In genomic region chr9:34592895-34593601, GRCh38 we compare ENCODE assay signal across 10 cellular contexts. TPM values are rescaled to one million over a fixed set of nuclear protein-coding genes. Genes with fewer than 3 reads are reported as not detected.
DNase-seq lines count a peak whose midpoint lies in the region; ATAC-seq, FAIRE-seq and TF ChIP-seq lines count a peak whose summit lies in the region.
"Had no signal": no experiment of that assay in that cellular context is flagged by ENCODE, and none has a peak within 500 bp of the region (broad histone marks: within the 10 kb centered on the region; RNA-seq: fewer than 3 reads in every experiment).

No MANE protein-coding gene starts in this region.

- CTCF ChIA-PET in SK-N-SH (lab: Yijun Ruan, JAX) = interaction anchor here (0.8 to 9.8 kb wide), 18 partner anchors 8 to 260 kb away, joined by 3 to 507 read pairs (median 24); partner anchors contain the start of gene RPP25L

- peaks cover 27% of the 10 kb centered on the region for H3K27me3 ChIP-seq in SK-N-SH (ENCODE audit: insufficient read depth)
- peaks cover 18% of the 10 kb centered on the region for H3K27me3 ChIP-seq in bronchial epithelial cell (ENCODE audit: control insufficient read depth, insufficient read depth, low read length)
- peaks cover 2% of the 10 kb centered on the region for H3K27me3 ChIP-seq in layer of hippocampus (ENCODE audit: control insufficient read depth, insufficient read depth, low read length)
- peaks cover 11% of the 10 kb centered on the region for H3K27me3 ChIP-seq in thoracic aorta (replicated peaks; ENCODE audit: insufficient read depth)

- no peak overlapping the region for H2AFZ ChIP-seq in SK-N-SH (ENCODE audit: low read depth)

- in situ Hi-C loops in GM13977 (cut with MboI; ENCODE audit: low pct_unique_long_range_greater_than_20kb, low sequenced_read_pairs, unreplicated experiment) = loop anchor here (25.0 kb wide), 1 partner anchor 156 kb away; no protein-coding TSS in a partner anchor

- H3K4me1 ChIP-seq in SK-N-SH (ENCODE audit: control insufficient read depth in 1 of 2, insufficient read depth in 2 of 2, low read depth in 1 of 2, low read length in 1 of 2) (peaks cover 0 to 14% of the 10 kb centered on the region in 2 experiments; a peak in 1 of 4 replicates), thoracic aorta (ENCODE audit: control insufficient read depth in 1 of 2, low read depth in 2 of 2) (peaks cover 25 to 59% of the 10 kb centered on the region in 2 donors)

- no peak for TF ChIP-seq RAD21 in SK-N-SH (IDR thresholded peaks at IDR 0.05; ENCODE audit: low read length)

- H3K4me3 ChIP-seq in SK-N-SH (ENCODE audit: low read depth in 2 of 2, low read length in 1 of 2) (no peak overlapping the region), bronchial epithelial cell (ENCODE audit: low read depth, low read length) (no peak overlapping the region), thoracic aorta (no peak overlapping the region)

- POLR2A ChIA-PET in SK-N-SH (lab: Yijun Ruan, JAX) = no interaction called here

- H3F3A ChIP-seq in SK-N-SH (replicated peaks; ENCODE audit: insufficient read depth) = no peaks in the 10 kb centered on the region

- H3K36me3 ChIP-seq in SK-N-SH (replicated peaks in 1 of 2; ENCODE audit: control insufficient read depth in 1 of 2, insufficient read depth in 2 of 2, low read length in 1 of 2) = no peaks in the 10 kb centered on the region
- H3K36me3 ChIP-seq in bronchial epithelial cell (ENCODE audit: control insufficient read depth, insufficient read depth, low read length) = no peaks in the 10 kb centered on the region
- no peaks in the 10 kb centered on the region for H3K36me3 ChIP-seq in thoracic aorta

- WGBS in SK-N-SH (ENCODE audit: low lambda C conversion rate) = 74% methylated on average over 25 of the region's 26 CpGs

- 0 out of 2 replicates have a peak, but pooled peaks cover 4% of the 10 kb centered on the region for H4K20me1 ChIP-seq in SK-N-SH (ENCODE audit: insufficient read depth)

- TF ChIP-seq CTCF in SK-N-SH (IDR thresholded peaks at IDR 0.05) (no peak), bronchial epithelial cell (IDR thresholded peaks at IDR 0.05; ENCODE audit: insufficient read depth, low read length, severe bottlenecking) (no peak), thoracic aorta (IDR thresholded peaks at IDR 0.05) (no peak), GM13977 (IDR thresholded peaks at IDR 0.05; ENCODE audit: extremely low read depth, insufficient read depth, missing control alignments) (no peak)

- H3K9me2 ChIP-seq in SK-N-SH = no peaks in the 10 kb centered on the region

- DNase-seq in SK-N-SH (peak; percentile 47), bronchial epithelial cell (ENCODE audit: low read depth) (peak; percentile 39), thoracic aorta (ENCODE audit: low spot score) (peak; percentile 44), activated gamma-delta T cell (lab: John Stamatoyannopoulos, UW) (no peak), GM13977 (ENCODE audit: low spot score) (no peak)
- DNase-seq: NCI-H1105 treated with DMSO at 0.1 percent for 48 hours had no signal

- H3K27ac ChIP-seq in SK-N-SH (ENCODE audit: low read depth in 2 of 2, low read length in 1 of 2) (no peak overlapping the region), layer of hippocampus (ENCODE audit: low read depth, low read length) (peak overlapping the region; percentile 59), thoracic aorta (peak overlapping the region; percentile 51 to 65)
- H3K27ac ChIP-seq: C4-2B had no signal

- no peak overlapping the region for H3K4me2 ChIP-seq in SK-N-SH

- no peak for ATAC-seq in SK-N-SH treated with all-trans-retinoic acid at 6 μM for 48 hours
- ATAC-seq in thoracic aorta (ENCODE audit: insufficient number of reproducible peaks, low FRiP score, low read depth) = no peak
- no peak for ATAC-seq in GM21529 (IDR thresholded peaks at IDR 0.05; ENCODE audit: unreplicated experiment)

- TF ChIP-seq EP300 in SK-N-SH (IDR thresholded peaks at IDR 0.05; ENCODE audit: borderline replicate concordance in 1 of 2, low read depth in 1 of 2, low read length in 1 of 2) = no peak

- no peak overlapping the region for H3K9ac ChIP-seq in SK-N-SH

- no peak for FAIRE-seq in bronchial epithelial cell (lab: Jason Lieb, UNC)

- no peaks in the 10 kb centered on the region for H3K79me2 ChIP-seq in SK-N-SH (ENCODE audit: insufficient read depth)

- H3K9me3 ChIP-seq in SK-N-SH (no peaks in the 10 kb centered on the region), thoracic aorta (no peaks in the 10 kb centered on the region)

TF ChIP-seq in SK-N-SH, 30 proteins besides CTCF, POLR2A, EP300 and RAD21:
- TF ChIP-seq RFX5 (IDR thresholded peaks at IDR 0.05; ENCODE audit: low read length) = no peak
- no peak for TF ChIP-seq CHD2 (IDR thresholded peaks at IDR 0.05; ENCODE audit: low read length, partially characterized antibody)
- TF ChIP-seq RXRA (IDR thresholded peaks at IDR 0.05; ENCODE audit: borderline replicate concordance, low read depth) = no peak
- no peak for TF ChIP-seq IRF3 (IDR thresholded peaks at IDR 0.05; ENCODE audit: low read depth, low read length)
- no peak for TF ChIP-seq TEAD4 (IDR thresholded peaks at IDR 0.05; ENCODE audit: borderline replicate concordance, insufficient read depth)
- TF ChIP-seq EZH2phosphoT487 (IDR thresholded peaks at IDR 0.05; ENCODE audit: borderline replicate concordance, low read depth) = no peak
- no peak for TF ChIP-seq NRF1 (IDR thresholded peaks at IDR 0.05; ENCODE audit: low read depth, low read length)
- no peak for TF ChIP-seq ELF1 (IDR thresholded peaks at IDR 0.05)
- no peak for TF ChIP-seq MXI1 (IDR thresholded peaks at IDR 0.05; ENCODE audit: low read depth, low read length)

TF ChIP-seq in SK-N-SH treated with all-trans-retinoic acid at 6 μM for 48 hours, 23 proteins besides CTCF, POLR2A, EP300 and RAD21:
- TF ChIP-seq BACH2 (CRISPR knock-in tag; IDR thresholded peaks at IDR 0.05; ENCODE audit: borderline replicate concordance) = no peak

RNA-seq across cellular contexts. Expression of gene CNTFR, which starts 3.5 kb away (rescaled TPM):
- polyA plus RNA-seq in SK-N-SH (2012; rRNA removed) = 1.8 and 3.7 TPM in 2 replicates
- 2.5 and 5.0 TPM in 2 replicates for polyA plus RNA-seq in SK-N-SH (2012; cell fraction: cytosol; rRNA removed)
- 1.2 and 2.3 TPM in 2 replicates for polyA plus RNA-seq in SK-N-SH (2012; cell fraction: nucleus; rRNA removed)
- not detected in 2 replicates for total RNA-seq in bronchial epithelial cell
- total RNA-seq in thoracic aorta = 10 to 100 TPM in 1 of 2 donors, 1 to 10 TPM in 1; 8.7 to 13.7 TPM

RNA-seq across cellular contexts. Expression of gene RPP25L, which starts 18.8 kb away (rescaled TPM):
- polyA plus RNA-seq in SK-N-SH (2012; rRNA removed) = 46.3 and 47.6 TPM in 2 replicates
- polyA plus RNA-seq in SK-N-SH (2012; cell fraction: cytosol; rRNA removed) = 22.6 and 32.3 TPM in 2 replicates
- 21.7 and 29.2 TPM in 2 replicates for polyA plus RNA-seq in SK-N-SH (2012; cell fraction: nucleus; rRNA removed)
- total RNA-seq in bronchial epithelial cell (45.8 and 49.3 TPM in 2 replicates), thoracic aorta (1 to 10 TPM; 5.5 to 8.7 TPM)

RNA-seq across cellular contexts. Expression of gene DCTN3, which starts 27.2 kb away (rescaled TPM):
- polyA plus RNA-seq in SK-N-SH (2012; rRNA removed) = 210 and 300 TPM in 2 replicates
- polyA plus RNA-seq in SK-N-SH (2012; cell fraction: cytosol; rRNA removed) = 232 and 236 TPM in 2 replicates
- 163 and 193 TPM in 2 replicates for polyA plus RNA-seq in SK-N-SH (2012; cell fraction: nucleus; rRNA removed)
- 57.1 and 73.4 TPM in 2 replicates for total RNA-seq in bronchial epithelial cell
- 10 to 100 TPM; 48.1 to 70.4 TPM for total RNA-seq in thoracic aorta

RNA-seq across cellular contexts. Expression of gene ARID3C, which starts 35.8 kb away (rescaled TPM):
- polyA plus RNA-seq in SK-N-SH (2012; rRNA removed) = 0.08 and 0.11 TPM in 2 replicates
- 0.09 and 0.13 TPM in 2 replicates for polyA plus RNA-seq in SK-N-SH (2012; cell fraction: cytosol; rRNA removed)
- polyA plus RNA-seq in SK-N-SH (2012; cell fraction: nucleus; rRNA removed) = 0.29 and 0.38 TPM in 2 replicates
- total RNA-seq in bronchial epithelial cell (0.26 TPM in 1 of 2 replicates, not detected in the other), thoracic aorta (not detected)

RNA-seq across cellular contexts. Expression of gene SIGMAR1, which starts 44.5 kb away (rescaled TPM):
- polyA plus RNA-seq in SK-N-SH (2012; rRNA removed) = 73.7 and 79.0 TPM in 2 replicates
- polyA plus RNA-seq in SK-N-SH (2012; cell fraction: cytosol; rRNA removed) = 50.9 and 78.9 TPM in 2 replicates
- 37.3 and 41.3 TPM in 2 replicates for polyA plus RNA-seq in SK-N-SH (2012; cell fraction: nucleus; rRNA removed)
- total RNA-seq in bronchial epithelial cell (62.5 and 74.8 TPM in 2 replicates), thoracic aorta (100 to 1,000 TPM in 1 of 2 donors, 10 to 100 TPM in 1; 77.0 to 131 TPM)

Comparison
In these comparisons a context has a peak if more than half of its experiments do, and no peak if none do; other contexts are left out.
1. DNase-seq: peak in SK-N-SH (single experiment), bronchial epithelial cell (single experiment) and thoracic aorta (single experiment); none in activated gamma-delta T cell (single experiment) and GM13977 (single experiment).
2. H3K27ac ChIP-seq: peak in layer of hippocampus (single experiment) and thoracic aorta (2 of 2); none in SK-N-SH (0 of 2).